10 cellular contexts compared by ENCODE assay signal in genomic region chr6:43683708-43684455, GRCh38. TPM values are rescaled to one million over a fixed set of nuclear protein-coding genes. Genes with fewer than 3 reads are reported as not detected.
DNase-seq lines count a peak whose midpoint lies in the region; ATAC-seq lines count a peak whose summit lies in the region.
"Had no signal": no experiment of that assay in that cellular context is flagged by ENCODE, and none has a peak within 500 bp of the region (broad histone marks: within the 10 kb centered on the region; RNA-seq: fewer than 3 reads in every experiment).

No MANE protein-coding gene starts in this region.

- peaks cover 16% of the 10 kb centered on the region for H3K36me3 Mint-ChIP-seq in activated naive CD8-positive, alpha-beta T cell treated with anti-CD3 and anti-CD28 coated beads, Interleukin-2, amount 50 U/mL, for 24 hours (ENCODE audit: low read depth)
- peaks cover 9% of the 10 kb centered on the region for H3K36me3 Mint-ChIP-seq in activated naive CD8-positive, alpha-beta T cell treated with anti-CD3 and anti-CD28 coated beads for 36 hours
- H3K36me3 Mint-ChIP-seq in stimulated activated effector memory CD8-positive, alpha-beta T cell treated with anti-CD3 and anti-CD28 coated beads, Interleukin-12 subunit alpha, Interleukin-12 subunit beta, amount 100 ng/mL, for 72 hours, result peaks cover 41% of the 10 kb centered on the region
- H3K36me3 Mint-ChIP-seq in CD4-positive, alpha-beta memory T cell, result peaks cover 8 to 58% of the 10 kb centered on the region in 2 donors

- no peak for DNase-seq in activated naive CD8-positive, alpha-beta T cell treated with anti-CD3 and anti-CD28 coated beads, Interleukin-2, amount 50 U/mL, for 24 hours
- no peak for DNase-seq in activated naive CD8-positive, alpha-beta T cell treated with anti-CD3 and anti-CD28 coated beads for 36 hours
- DNase-seq in SIG-M5 treated with dmso at 0.1 percent for 504 hours (lab: John Stamatoyannopoulos, UW; ENCODE audit: unreplicated experiment), result peak; percentile 45
- no peak for DNase-seq in stimulated activated effector memory CD8-positive, alpha-beta T cell treated with anti-CD3 and anti-CD28 coated beads, Interleukin-12 subunit alpha, Interleukin-12 subunit beta, amount 100 ng/mL, for 72 hours (ENCODE audit: low spot score in 2 of 2)
- DNase-seq in NCI-H2029 (lab: John Stamatoyannopoulos, UW), result no peak
- DNase-seq in globus pallidus (ENCODE audit: low spot score), result no peak
- no peak for DNase-seq in CD4-positive, alpha-beta memory T cell
- DNase-seq: kidney had no signal

- H3K27me3 Mint-ChIP-seq in activated naive CD8-positive, alpha-beta T cell treated with anti-CD3 and anti-CD28 coated beads, Interleukin-2, amount 50 U/mL, for 24 hours, result no peaks in the 10 kb centered on the region
- H3K27me3 Mint-ChIP-seq in activated naive CD8-positive, alpha-beta T cell treated with anti-CD3 and anti-CD28 coated beads for 36 hours, result no peaks in the 10 kb centered on the region
- H3K27me3 Mint-ChIP-seq in CD4-positive, alpha-beta memory T cell, result no peaks in the 10 kb centered on the region

- H3K4me1 ChIP-seq in CD4-positive, alpha-beta memory T cell (ENCODE audit: insufficient read depth, low read length), result peaks cover 24% of the 10 kb centered on the region

- H3K27ac ChIP-seq in CD4-positive, alpha-beta memory T cell (ENCODE audit: low read depth, low read length), result no peak overlapping the region

- H3K4me3 ChIP-seq in CD4-positive, alpha-beta memory T cell (ENCODE audit: low read length in 2 of 2), result no peak overlapping the region

- no peaks in the 10 kb centered on the region for H3K27me3 ChIP-seq in CD4-positive, alpha-beta memory T cell (ENCODE audit: insufficient read depth, low read length)

- H3K4me1 Mint-ChIP-seq in activated naive CD8-positive, alpha-beta T cell treated with anti-CD3 and anti-CD28 coated beads, Interleukin-2, amount 50 U/mL, for 24 hours, result peaks cover 50% of the 10 kb centered on the region
- peaks cover 43% of the 10 kb centered on the region for H3K4me1 Mint-ChIP-seq in activated naive CD8-positive, alpha-beta T cell treated with anti-CD3 and anti-CD28 coated beads for 36 hours
- peaks cover 52% of the 10 kb centered on the region for H3K4me1 Mint-ChIP-seq in stimulated activated effector memory CD8-positive, alpha-beta T cell treated with anti-CD3 and anti-CD28 coated beads, Interleukin-12 subunit alpha, Interleukin-12 subunit beta, amount 100 ng/mL, for 72 hours
- H3K4me1 Mint-ChIP-seq in CD4-positive, alpha-beta memory T cell, result peaks cover 37 to 70% (median 51%) of the 10 kb centered on the region in 4 donors

- H3K9me3 Mint-ChIP-seq in activated naive CD8-positive, alpha-beta T cell treated with anti-CD3 and anti-CD28 coated beads, Interleukin-2, amount 50 U/mL, for 24 hours, result no peaks in the 10 kb centered on the region
- no peaks in the 10 kb centered on the region for H3K9me3 Mint-ChIP-seq in activated naive CD8-positive, alpha-beta T cell treated with anti-CD3 and anti-CD28 coated beads for 36 hours
- H3K9me3 Mint-ChIP-seq in stimulated activated effector memory CD8-positive, alpha-beta T cell treated with anti-CD3 and anti-CD28 coated beads, Interleukin-12 subunit alpha, Interleukin-12 subunit beta, amount 100 ng/mL, for 72 hours, result no peaks in the 10 kb centered on the region
- peaks cover 0 to 2% (median 0%) of the 10 kb centered on the region in 8 donors for H3K9me3 Mint-ChIP-seq in CD4-positive, alpha-beta memory T cell

- ATAC-seq in activated naive CD8-positive, alpha-beta T cell treated with anti-CD3 and anti-CD28 coated beads, Interleukin-2, amount 50 U/mL, for 24 hours, result no peak
- ATAC-seq in HG03108 (IDR thresholded peaks at IDR 0.05; ENCODE audit: unreplicated experiment), result peak; percentile 53
- ATAC-seq in stimulated activated effector memory CD8-positive, alpha-beta T cell treated with anti-CD3 and anti-CD28 coated beads, Interleukin-12 subunit alpha, Interleukin-12 subunit beta, amount 100 ng/mL, for 72 hours, result no peak
- ATAC-seq: esophagus mucosa had no signal

- no peak overlapping the region for H3K4me3 Mint-ChIP-seq in activated naive CD8-positive, alpha-beta T cell treated with anti-CD3 and anti-CD28 coated beads, Interleukin-2, amount 50 U/mL, for 24 hours
- no peak overlapping the region for H3K4me3 Mint-ChIP-seq in activated naive CD8-positive, alpha-beta T cell treated with anti-CD3 and anti-CD28 coated beads for 36 hours
- H3K4me3 Mint-ChIP-seq in stimulated activated effector memory CD8-positive, alpha-beta T cell treated with anti-CD3 and anti-CD28 coated beads, Interleukin-12 subunit alpha, Interleukin-12 subunit beta, amount 100 ng/mL, for 72 hours, result no peak overlapping the region
- H3K4me3 Mint-ChIP-seq in CD4-positive, alpha-beta memory T cell, result peak overlapping the region in 3 of 8 donors; percentile 23 to 49 (median 25)

- H3K27ac Mint-ChIP-seq in activated naive CD8-positive, alpha-beta T cell treated with anti-CD3 and anti-CD28 coated beads, Interleukin-2, amount 50 U/mL, for 24 hours, result peak overlapping the region; percentile 5
- H3K27ac Mint-ChIP-seq in activated naive CD8-positive, alpha-beta T cell treated with anti-CD3 and anti-CD28 coated beads for 36 hours, result no peak overlapping the region
- H3K27ac Mint-ChIP-seq in stimulated activated effector memory CD8-positive, alpha-beta T cell treated with anti-CD3 and anti-CD28 coated beads, Interleukin-12 subunit alpha, Interleukin-12 subunit beta, amount 100 ng/mL, for 72 hours, result peak overlapping the region; percentile 72
- H3K27ac Mint-ChIP-seq in CD4-positive, alpha-beta memory T cell, result peak overlapping the region in 2 of 7 donors; percentile 34 to 56

- intact Hi-C loops in CD4-positive, alpha-beta memory T cell (cut with micrococcal nuclease), result no loop called here

- peaks cover 25% of the 10 kb centered on the region for H3K36me3 ChIP-seq in CD4-positive, alpha-beta memory T cell (ENCODE audit: insufficient read depth, low read length)

- no peaks in the 10 kb centered on the region for H3K9me3 ChIP-seq in CD4-positive, alpha-beta memory T cell (ENCODE audit: control insufficient read depth in 1 of 2, low read length in 2 of 2)

- POLR2A ChIA-PET in CD4-positive, alpha-beta memory T cell (lab: Charles Lee; ENCODE audit: partially characterized antibody), result no interaction called here

- CTCF ChIA-PET in CD4-positive, alpha-beta memory T cell (lab: Charles Lee; ENCODE audit: partially characterized antibody), result no interaction called here

RNA-seq across cellular contexts. Expression of gene MRPS18A, which starts 3.7 kb away (rescaled TPM):
- 10 to 100 TPM; 63.8 to 65.3 TPM for total RNA-seq in activated naive CD8-positive, alpha-beta T cell treated with anti-CD3 and anti-CD28 coated beads for 36 hours
- 10 to 100 TPM; 31.3 to 32.4 TPM for total RNA-seq in CD4-positive, alpha-beta memory T cell
- 10 to 100 TPM; 62.6 to 86.1 TPM for polyA plus RNA-seq in CD4-positive, alpha-beta memory T cell

RNA-seq across cellular contexts. Expression of gene RSPH9, which starts 39.0 kb away (rescaled TPM):
- not detected for total RNA-seq in activated naive CD8-positive, alpha-beta T cell treated with anti-CD3 and anti-CD28 coated beads for 36 hours
- total RNA-seq in CD4-positive, alpha-beta memory T cell, result not detected
- 1 to 10 TPM in 1 of 2 donors, under 1 TPM in 1; 0.71 to 1.3 TPM for polyA plus RNA-seq in CD4-positive, alpha-beta memory T cell
- total RNA-seq: esophagus mucosa had no signal

RNA-seq across cellular contexts. Expression of gene MAD2L1BP, which starts 48.2 kb away (rescaled TPM):
- total RNA-seq in activated naive CD8-positive, alpha-beta T cell treated with anti-CD3 and anti-CD28 coated beads for 36 hours, result 10 to 100 TPM; 29.9 to 30.1 TPM
- 10 to 100 TPM; 31.7 to 33.0 TPM for total RNA-seq in CD4-positive, alpha-beta memory T cell
- 10 to 100 TPM; 23.6 to 25.1 TPM for polyA plus RNA-seq in CD4-positive, alpha-beta memory T cell

RNA-seq across cellular contexts. Expression of gene GTPBP2, which starts 54.8 kb away (rescaled TPM):
- 10 to 100 TPM; 49.2 to 52.1 TPM for total RNA-seq in activated naive CD8-positive, alpha-beta T cell treated with anti-CD3 and anti-CD28 coated beads for 36 hours
- 10 to 100 TPM; 82.3 to 85.0 TPM for total RNA-seq in CD4-positive, alpha-beta memory T cell
- 1 to 10 TPM in 1 of 2 donors, under 1 TPM in 1; 0.83 to 3.7 TPM for polyA plus RNA-seq in CD4-positive, alpha-beta memory T cell
